ENCODE assay signal across 8 cellular contexts in the genomic region with DNA sequence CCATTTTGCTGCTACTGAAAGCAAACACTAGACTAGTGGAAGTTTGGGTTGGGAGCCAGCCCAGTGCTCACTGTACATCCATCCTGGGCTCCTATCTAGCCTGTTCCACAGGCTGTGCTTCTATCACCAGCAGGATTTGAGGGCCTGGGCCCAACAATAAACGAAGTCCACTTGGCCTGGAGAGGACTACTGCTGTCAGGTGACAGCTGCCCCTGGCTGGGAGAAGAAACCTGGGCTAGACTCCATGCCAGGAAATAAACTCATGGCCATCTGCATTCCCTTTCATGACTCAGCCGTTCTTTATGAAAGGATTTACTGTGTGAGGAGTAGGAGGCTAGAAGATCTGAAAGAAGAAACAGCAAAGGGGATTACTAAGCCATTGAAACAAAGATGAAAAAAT. TPM values are rescaled to one million over a fixed set of nuclear protein-coding genes. Genes with fewer than 3 reads are reported as not detected.
DNase-seq lines count a peak whose midpoint lies in the region; ATAC-seq and TF ChIP-seq lines count a peak whose summit lies in the region.

No MANE protein-coding gene starts in this region.

- POLR2A ChIA-PET in BJ (lab: Charles Lee): no interaction called here

- H3K9me3 ChIP-seq in mesodermal cell (ENCODE audit: control insufficient read depth, low read length) (no peaks in the 10 kb centered on the region), Peyer's patch (no peaks in the 10 kb centered on the region)

- ATAC-seq in HG03469 (IDR thresholded peaks at IDR 0.05; ENCODE audit: unreplicated experiment): no peak
- ATAC-seq in HG02981 (IDR thresholded peaks at IDR 0.05; ENCODE audit: unreplicated experiment): no peak

- no peaks in the 10 kb centered on the region for H3K27me3 ChIP-seq in BJ (ENCODE audit: control insufficient read depth, insufficient read depth, low read length)
- H3K27me3 ChIP-seq in Peyer's patch: no peaks in the 10 kb centered on the region

- TF ChIP-seq CTCF in BJ (IDR thresholded peaks at IDR 0.05; ENCODE audit: insufficient read depth, low read depth, low read length) (no peak), Peyer's patch (IDR thresholded peaks at IDR 0.05) (no peak)

- peak; percentile 66 for DNase-seq in BJ (ENCODE audit: low read depth)
- peak; percentile 86 to 97 for DNase-seq in NCI-H446 (lab: John Stamatoyannopoulos, UW)
- DNase-seq in dedifferentiated amniotic fluid mesenchymal stem cell (ENCODE audit: extremely low spot score): peak; percentile 81
- no peak for DNase-seq in Peyer's patch
- no peak for DNase-seq in NCI-H526 (lab: John Stamatoyannopoulos, UW)

- peaks cover 6% of the 10 kb centered on the region for H3K4me1 ChIP-seq in mesodermal cell (ENCODE audit: control insufficient read depth, insufficient read depth, low read length, poor library complexity, severe bottlenecking)
- H3K4me1 ChIP-seq in Peyer's patch: no peaks in the 10 kb centered on the region

- H3K27ac ChIP-seq in mesodermal cell (ENCODE audit: low read depth, low read length, severe bottlenecking): peak overlapping the region; percentile 90
- no peak overlapping the region for H3K27ac ChIP-seq in Peyer's patch

- no peaks in the 10 kb centered on the region for H3K36me3 ChIP-seq in BJ (ENCODE audit: control insufficient read depth, insufficient read depth, low read length)
- H3K36me3 ChIP-seq in mesodermal cell (ENCODE audit: control insufficient read depth, insufficient read depth, low read length): no peaks in the 10 kb centered on the region
- H3K36me3 ChIP-seq in Peyer's patch: no peaks in the 10 kb centered on the region

- no peak for TF ChIP-seq POLR2A in Peyer's patch (IDR thresholded peaks at IDR 0.05)

- WGBS in mesodermal cell (ENCODE audit: insufficient coverage in 2 of 2), 2 experiments: 37 to 56% methylated on average over 1 to 2 of the region's 2 CpGs

- CTCF ChIA-PET in BJ (lab: Yijun Ruan, JAX): no interaction called here

- no peak overlapping the region for H3K4me3 ChIP-seq in BJ (ENCODE audit: low read depth, low read length)
- no peak overlapping the region for H3K4me3 ChIP-seq in mesodermal cell (ENCODE audit: extremely low read depth, insufficient read depth, low read length, poor library complexity, severe bottlenecking)
- H3K4me3 ChIP-seq in Peyer's patch: no peak overlapping the region

RNA-seq across cellular contexts. Expression of a gene that starts 35.5 kb away (rescaled TPM):
- polyA plus RNA-seq in BJ (2011; rRNA removed): 1.3 TPM in 2 replicates
- 0.87 and 0.95 TPM in 2 replicates for polyA minus RNA-seq in BJ (2011; rRNA and poly(A)+ RNA removed)
- 5.8 TPM for polyA plus RNA-seq in mesodermal cell (2013, experiment 1 of 2)
- polyA plus RNA-seq in mesodermal cell (2013, experiment 2 of 2): 4.7 TPM
- total RNA-seq in Peyer's patch: 1 to 10 TPM in 1 of 4 donors, under 1 TPM in 1, not detected in 2; 0.80 to 1.5 TPM

RNA-seq across cellular contexts. Expression of a gene that starts 49.5 kb away (rescaled TPM):
- 39.4 and 65.5 TPM in 2 replicates for polyA plus RNA-seq in BJ (2011; rRNA removed)
- 41.5 and 42.5 TPM in 2 replicates for polyA minus RNA-seq in BJ (2011; rRNA and poly(A)+ RNA removed)
- polyA plus RNA-seq in mesodermal cell (2013, experiment 1 of 2): 44.9 TPM
- 57.5 TPM for polyA plus RNA-seq in mesodermal cell (2013, experiment 2 of 2)
- 10 to 100 TPM in 2 of 4 donors, 1 to 10 TPM in 2; 9.1 to 18.2 (median 11.1) TPM for total RNA-seq in Peyer's patch

Comparison
In these comparisons a context has a peak if more than half of its experiments do, and no peak if none do; other contexts are left out.
1. DNase-seq: peak in BJ (single experiment), NCI-H446 (2 of 2) and dedifferentiated amniotic fluid mesenchymal stem cell (single experiment); none in Peyer's patch (0 of 3) and NCI-H526 (0 of 2).